ENCODE assay signal across 9 cellular contexts in genomic region chr1:205456868-205457724, GRCh38. TPM values are rescaled to one million over a fixed set of nuclear protein-coding genes. Genes with fewer than 3 reads are reported as not detected.
DNase-seq lines count a peak whose midpoint lies in the region; ATAC-seq, FAIRE-seq and TF ChIP-seq lines count a peak whose summit lies in the region.
"Had no signal": no experiment of that assay in that cellular context is flagged by ENCODE, and none has a peak within 500 bp of the region (broad histone marks: within the 10 kb centered on the region; RNA-seq: fewer than 3 reads in every experiment).

No MANE protein-coding gene starts in this region.

- H3K36me3 ChIP-seq in ascending aorta: no peaks in the 10 kb centered on the region

- H3K9me3 Mint-ChIP-seq in natural killer cell treated with Interleukin-12 subunit alpha and Interleukin-12 subunit beta and Interleukin-15 and Interleukin-18, amount 100 ng/mL, for 72 hours: no peaks in the 10 kb centered on the region

- H3K4me3 ChIP-seq in ascending aorta: peak overlapping the region; percentile 36 to 45

- H3K4me1 Mint-ChIP-seq in natural killer cell treated with Interleukin-12 subunit alpha and Interleukin-12 subunit beta and Interleukin-15 and Interleukin-18, amount 100 ng/mL, for 72 hours (ENCODE audit: low read depth in 2 of 2): peaks cover 11 to 16% of the 10 kb centered on the region in 2 donors

- no peaks in the 10 kb centered on the region for H3K36me3 Mint-ChIP-seq in natural killer cell treated with Interleukin-12 subunit alpha and Interleukin-12 subunit beta and Interleukin-15 and Interleukin-18, amount 100 ng/mL, for 72 hours

- peaks cover 22% of the 10 kb centered on the region for H3K27me3 ChIP-seq in ascending aorta

- peaks cover 4 to 15% of the 10 kb centered on the region in 2 donors for H3K4me1 ChIP-seq in ascending aorta

- no peak for ATAC-seq in natural killer cell treated with Interleukin-12 subunit alpha and Interleukin-12 subunit beta and Interleukin-15 and Interleukin-18, amount 100 ng/mL, for 72 hours
- ATAC-seq in HG02610 (IDR thresholded peaks at IDR 0.05; ENCODE audit: unreplicated experiment): no peak

- H3K9me3 ChIP-seq in ascending aorta: no peaks in the 10 kb centered on the region

- H3K27ac ChIP-seq in ascending aorta: no peak overlapping the region

- intact Hi-C loops in ascending aorta (cut with DNase I): no loop called here

- no peak overlapping the region for H3K27ac Mint-ChIP-seq in natural killer cell treated with Interleukin-12 subunit alpha and Interleukin-12 subunit beta and Interleukin-15 and Interleukin-18, amount 100 ng/mL, for 72 hours

- no peak for TF ChIP-seq CTCF in ascending aorta (IDR thresholded peaks at IDR 0.05)

- FAIRE-seq in HTR-8/SVneo (lab: Jason Lieb, UNC): no peak

- DNase-seq in DMS153 (lab: John Stamatoyannopoulos, UW) (peak; percentile 83), NCI-H187 (lab: John Stamatoyannopoulos, UW) (peak; percentile 72 to 79), ascending aorta (ENCODE audit: low spot score in 2 of 2) (no peak), inferior parietal cortex (ENCODE audit: extremely low spot score) (no peak), OCI-M2 (lab: John Stamatoyannopoulos, UW; ENCODE audit: unreplicated experiment) (no peak), HTR-8/SVneo (ENCODE audit: insufficient read length, low spot score) (no peak)
- DNase-seq in natural killer cell treated with Interleukin-12 subunit alpha and Interleukin-12 subunit beta and Interleukin-15 and Interleukin-18, amount 100 ng/mL, for 72 hours (ENCODE audit: low spot score): no peak

- peak overlapping the region; percentile 63 for H3K4me3 Mint-ChIP-seq in natural killer cell treated with Interleukin-12 subunit alpha and Interleukin-12 subunit beta and Interleukin-15 and Interleukin-18, amount 100 ng/mL, for 72 hours

- H3K27me3 Mint-ChIP-seq in natural killer cell treated with Interleukin-12 subunit alpha and Interleukin-12 subunit beta and Interleukin-15 and Interleukin-18, amount 100 ng/mL, for 72 hours: peaks cover 39 to 64% of the 10 kb centered on the region in 2 donors

RNA-seq across cellular contexts. Expression of gene BLACAT1, which starts 1.3 kb away (rescaled TPM):
- total RNA-seq in ascending aorta: not detected
- not detected for total RNA-seq in natural killer cell treated with Interleukin-12 subunit alpha and Interleukin-12 subunit beta and Interleukin-15 and Interleukin-18, amount 100 ng/mL, for 72 hours
- total RNA-seq: fibroblast of lung had no signal

RNA-seq across cellular contexts. Expression of gene LEMD1, which starts 35.2 kb away (rescaled TPM):
- total RNA-seq in ascending aorta: not detected
- total RNA-seq in natural killer cell treated with Interleukin-12 subunit alpha and Interleukin-12 subunit beta and Interleukin-15 and Interleukin-18, amount 100 ng/mL, for 72 hours: not detected
- total RNA-seq: fibroblast of lung had no signal

RNA-seq across cellular contexts. Expression of gene CDK18, which starts 47.4 kb away (rescaled TPM):
- total RNA-seq in ascending aorta: 70.0 TPM
- under 1 TPM; 0.28 to 0.71 TPM for total RNA-seq in natural killer cell treated with Interleukin-12 subunit alpha and Interleukin-12 subunit beta and Interleukin-15 and Interleukin-18, amount 100 ng/mL, for 72 hours

Comparison
In these comparisons a context has a peak if more than half of its experiments do, and no peak if none do; other contexts are left out.
1. DNase-seq: peak in DMS153 (single experiment) and NCI-H187 (2 of 2); none in ascending aorta (0 of 2), natural killer cell treated with Interleukin-12 subunit alpha and Interleukin-12 subunit beta and Interleukin-15 and Interleukin-18, amount 100 ng/mL, for 72 hours (single experiment), inferior parietal cortex (single experiment), OCI-M2 (single experiment) and HTR-8/SVneo (single experiment).
2. RNA of gene CDK18, which starts 47.4 kb away (total RNA-seq): 70.0 TPM in ascending aorta (single experiment); 0.28 to 0.71 TPM in natural killer cell treated with Interleukin-12 subunit alpha and Interleukin-12 subunit beta and Interleukin-15 and Interleukin-18, amount 100 ng/mL, for 72 hours; every median in the first group is over 10 times any median in the second.